Comparison of ENCODE assay signal across 9 cellular contexts in the genomic region with DNA sequence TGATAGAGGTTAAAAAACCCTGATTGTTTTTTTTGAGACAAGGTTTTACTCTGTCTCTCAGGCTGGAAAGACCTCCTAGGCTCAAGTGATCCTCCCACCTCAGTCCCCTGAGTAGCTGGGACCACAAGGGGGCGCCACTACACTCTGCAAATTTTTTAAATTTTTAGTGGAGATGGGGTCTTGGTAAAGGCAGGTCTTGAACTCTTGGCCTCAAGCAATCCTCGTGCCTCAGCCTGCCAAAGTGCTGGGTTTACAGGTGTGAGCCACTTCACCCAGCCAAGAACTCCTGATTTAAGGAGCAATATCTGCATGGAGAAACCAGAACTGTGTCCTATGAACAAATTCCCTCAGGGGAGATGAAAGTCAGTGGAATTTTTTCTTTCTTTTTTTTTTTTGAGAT. TPM values are rescaled to one million over a fixed set of nuclear protein-coding genes. Genes with fewer than 3 reads are reported as not detected.
A peak's percentile ranks its signal among the peaks of the same experiment; 100 is the strongest.
DNase-seq lines count a peak whose midpoint lies in the region; ATAC-seq and TF ChIP-seq lines count a peak whose summit lies in the region.
"Had no signal": no experiment of that assay in that cellular context is flagged by ENCODE, and none has a peak within 500 bp of the region (broad histone marks: within the 10 kb centered on the region; RNA-seq: fewer than 3 reads in every experiment).

No MANE protein-coding gene starts in this region.

- no peaks in the 10 kb centered on the region for H3K27me3 Mint-ChIP-seq in neural crest cell (ENCODE audit: low read depth)

- H3K4me1 Mint-ChIP-seq in neural crest cell: peaks cover 5% of the 10 kb centered on the region

- H3K27ac ChIP-seq in aorta (ENCODE audit: low read depth in 1 of 2, low read length in 2 of 2): no peak overlapping the region
- H3K27ac ChIP-seq: BLaER1 treated with 17β-estradiol and CSF1 and Interleukin-3, amounts not matched to agents 10 nM and 100 nM had no signal

- no peak overlapping the region for H3K4me3 ChIP-seq in aorta (ENCODE audit: low read length in 2 of 2)
- H3K4me3 ChIP-seq: BLaER1 treated with 17β-estradiol and CSF1 and Interleukin-3, amounts not matched to agents 10 nM and 100 nM had no signal

- H3K27ac Mint-ChIP-seq in neural crest cell (ENCODE audit: unreplicated experiment): no peak overlapping the region

- TF ChIP-seq CTCF in neural crest cell (conservative IDR thresholded peaks at IDR 0.05): peak; percentile 77

- ATAC-seq in aorta (ENCODE audit: low FRiP score) (no peak), HG02678 (IDR thresholded peaks at IDR 0.05; ENCODE audit: unreplicated experiment) (no peak)

- H3K36me3 Mint-ChIP-seq in neural crest cell (ENCODE audit: low read depth): no peaks in the 10 kb centered on the region

- no peaks in the 10 kb centered on the region for H3K27me3 ChIP-seq in aorta (ENCODE audit: control insufficient read depth in 1 of 2, insufficient read depth in 2 of 2, low read length in 1 of 2)
- H3K27me3 ChIP-seq: BLaER1 treated with 17β-estradiol and CSF1 and Interleukin-3, amounts not matched to agents 10 nM and 100 nM had no signal

- no peaks in the 10 kb centered on the region for H3K4me1 ChIP-seq in aorta (ENCODE audit: control insufficient read depth in 1 of 2, insufficient read depth in 2 of 2, low read length in 2 of 2)

- WGBS in aorta, 2 donors: 5 to 8% methylated on average over 2 of the region's 2 CpGs

- no peaks in the 10 kb centered on the region for H3K9me3 Mint-ChIP-seq in neural crest cell

- peak overlapping the region; percentile 73 for H3K4me3 Mint-ChIP-seq in neural crest cell

- H3K9me3 ChIP-seq in aorta (ENCODE audit: control insufficient read depth, low read length): no peaks in the 10 kb centered on the region
- H3K9me3 ChIP-seq: BLaER1 treated with 17β-estradiol and CSF1 and Interleukin-3, amounts not matched to agents 10 nM and 100 nM had no signal

- DNase-seq in NCI-H146 (lab: John Stamatoyannopoulos, UW): peak; percentile 32
- DNase-seq in NCI-H146 treated with DMSO at 0.1 percent for 48 hours (lab: John Stamatoyannopoulos, UW; ENCODE audit: unreplicated experiment): no peak
- peak; percentile 37 for DNase-seq in NCI-H2171 treated with DMSO at 0.1 percent for 48 hours (lab: John Stamatoyannopoulos, UW)
- DNase-seq in activated CD4-positive, alpha-beta T cell treated with anti-CD3 and anti-CD28 coated beads, Interleukin-2, amount 50 U/mL, for 24 hours (ENCODE audit: low read depth in 1 of 2, low spot score in 1 of 2): peak; percentile 54 to 70
- DNase-seq in effector CD4-positive, alpha-beta T cell: peak; percentile 65
- peak; percentile 82 for DNase-seq in neural crest cell (ENCODE audit: low read depth, low spot score)
- DNase-seq in aorta: peak; percentile 59 to 84

- intact Hi-C loops in aorta (cut with DNase I): no loop called here

- no peaks in the 10 kb centered on the region for H3K36me3 ChIP-seq in aorta (ENCODE audit: control insufficient read depth in 1 of 2, insufficient read depth in 2 of 2, low read length in 1 of 2)
- H3K36me3 ChIP-seq: BLaER1 treated with 17β-estradiol and CSF1 and Interleukin-3, amounts not matched to agents 10 nM and 100 nM had no signal

RNA-seq across cellular contexts. Expression of a gene that starts 7.3 kb away (rescaled TPM):
- total RNA-seq in neural crest cell: 32.4 and 33.8 TPM in 2 replicates
- 10 to 100 TPM; 27.2 to 28.5 TPM for total RNA-seq in aorta
- 1 to 10 TPM; 5.0 to 9.7 TPM for polyA plus RNA-seq in aorta

RNA-seq across cellular contexts. Expression of a gene that starts 11.9 kb away (rescaled TPM):
- total RNA-seq in neural crest cell (33.6 and 35.1 TPM in 2 replicates), aorta (10 to 100 TPM in 1 of 2 donors, 1 to 10 TPM in 1; 9.3 to 13.5 TPM)
- polyA plus RNA-seq in aorta: 10 to 100 TPM in 1 of 2 donors, 1 to 10 TPM in 1; 4.3 to 13.4 TPM
